ENCODE assay signal across 1 cellular context in genomic region chr11:95512682-95513081, GRCh38.
TF ChIP-seq lines count a peak whose summit lies in the region.

No MANE protein-coding gene starts in this region.

TF ChIP-seq in K562, 482 proteins besides CTCF, POLR2A, EP300 and RAD21 (continued from another document):
- peak; percentile 96 for TF ChIP-seq FOSL1 (tag; conservative IDR thresholded peaks at IDR 0.05)
- TF ChIP-seq FOXA3 (CRISPR knock-in tag; conservative IDR thresholded peaks at IDR 0.05 in 1 of 2, IDR thresholded peaks at IDR 0.05 in 1 of 2) = peak; percentile 83 to 96
- TF ChIP-seq C11orf30 (IDR thresholded peaks at IDR 0.05; ENCODE audit: low read depth) = peak; percentile 69; the same call in 1 of the 2 replicates
- TF ChIP-seq CREM (IDR thresholded peaks at IDR 0.05; ENCODE audit: low read depth) = no peak
- TF ChIP-seq CBFA2T3 (IDR thresholded peaks at IDR 0.05) = peak; percentile 33
- 0 out of 4 replicates have a peak, but pooled peaks of 1 of the 2 experiments have one; percentile 53 for TF ChIP-seq ZNF639 (CRISPR knock-in tag; conservative IDR thresholded peaks at IDR 0.05 in 1 of 2, IDR thresholded peaks at IDR 0.05 in 1 of 2)
- TF ChIP-seq BRCA1 (IDR thresholded peaks at IDR 0.05) = no peak
- TF ChIP-seq BRCA1 (CRISPR knock-in tag; IDR thresholded peaks at IDR 0.05) = no peak
- 0 out of 4 replicates have a peak, but pooled peaks of 1 of the 2 experiments have one; percentile 33 for TF ChIP-seq MAZ (CRISPR knock-in tag; conservative IDR thresholded peaks at IDR 0.05 in 1 of 2, IDR thresholded peaks at IDR 0.05 in 1 of 2)
- no peak for TF ChIP-seq VEZF1 (CRISPR knock-in tag; IDR thresholded peaks at IDR 0.05)
- no peak for TF ChIP-seq KLF10 (CRISPR knock-in tag; IDR thresholded peaks at IDR 0.05)
- TF ChIP-seq ATF7 (IDR thresholded peaks at IDR 0.05) = peak; percentile 37; the same call in 1 of the 2 replicates
- TF ChIP-seq MAFK (IDR thresholded peaks at IDR 0.05; ENCODE audit: low read length) = peak; percentile 51; the same call in 1 of the 2 replicates
- peak; percentile 71; the same call in 1 of the 2 replicates for TF ChIP-seq SMARCE1 (IDR thresholded peaks at IDR 0.05)
- TF ChIP-seq RCOR1 (IDR thresholded peaks at IDR 0.05; ENCODE audit: borderline replicate concordance in 1 of 2, low read depth in 2 of 2, low read length in 2 of 2) = peak in 1 of 2 experiments; percentile 33; a peak in 1 of 4 replicates
- no peak for TF ChIP-seq SAFB2 (IDR thresholded peaks at IDR 0.05; ENCODE audit: borderline replicate concordance, low read depth, low read length, severe bottlenecking)
- TF ChIP-seq FOXJ2 (tag; IDR thresholded peaks at IDR 0.05) = peak; percentile 79
- TF ChIP-seq HDGF (IDR thresholded peaks at IDR 0.05) = no peak
- peak in 1 of 2 experiments; percentile 37; a peak in 1 of 4 replicates for TF ChIP-seq TRIM24 (IDR thresholded peaks at IDR 0.05)
- TF ChIP-seq HMBOX1 (IDR thresholded peaks at IDR 0.05) = peak; percentile 38; the same call in 1 of the 2 replicates
- TF ChIP-seq BACH1 (tag; IDR thresholded peaks at IDR 0.05) = no peak; the same call in 1 of the 2 replicates
- TF ChIP-seq ZFP36 (IDR thresholded peaks at IDR 0.05; ENCODE audit: low read depth, low read length, partially characterized antibody) = peak; percentile 25
- TF ChIP-seq DPF2 (IDR thresholded peaks at IDR 0.05) = peak; percentile 78
- no peak for TF ChIP-seq ATF1 (CRISPR knock-in tag; IDR thresholded peaks at IDR 0.05)
- TF ChIP-seq ATF1 (tag; IDR thresholded peaks at IDR 0.05) = peak; percentile 16; the same call in 1 of the 2 replicates
- TF ChIP-seq SRSF1 (IDR thresholded peaks at IDR 0.05; ENCODE audit: low read depth, low read length) = no peak
- TF ChIP-seq CEBPG (CRISPR knock-in tag; IDR thresholded peaks at IDR 0.05) = no peak
- TF ChIP-seq CEBPG (tag; conservative IDR thresholded peaks at IDR 0.05 in 1 of 2, IDR thresholded peaks at IDR 0.05 in 1 of 2) = peak; percentile 96 to 98
- peak; percentile 55 for TF ChIP-seq MAFG (tag; conservative IDR thresholded peaks at IDR 0.05)
- TF ChIP-seq MNT (conservative IDR thresholded peaks at IDR 0.05) = no peak
